ENCODE assay signal across 8 cellular contexts in genomic region chr2:87496036-87497006, GRCh38.
DNase-seq lines count a peak whose midpoint lies in the region; ATAC-seq, FAIRE-seq and TF ChIP-seq lines count a peak whose summit lies in the region.
"Not testable (repeated sequence)": the region's sequence is repeated elsewhere in the genome, so short reads cannot be mapped to it uniquely, and the experiment has no call there.

No MANE protein-coding gene starts in this region.

- not testable (repeated sequence) for H3K4me2 ChIP-seq in HepG2 (ENCODE audit: low read depth, low read length)

- not testable (repeated sequence) for H3K27me3 ChIP-seq in HepG2 (ENCODE audit: control insufficient read depth in 1 of 2, insufficient read depth in 2 of 2, low read length in 2 of 2); spleen (replicated peaks in 1 of 7)

- not testable (repeated sequence) for TF ChIP-seq EP300 in Ishikawa (IDR thresholded peaks at IDR 0.05; ENCODE audit: borderline replicate concordance); HepG2 (IDR thresholded peaks at IDR 0.05; ENCODE audit: low read depth in 2 of 2, low read length in 2 of 2); HepG2 (CRISPR knock-in tag; IDR thresholded peaks at IDR 0.05; ENCODE audit: borderline replicate concordance)

- POLR2A ChIA-PET in activated CD8-positive, alpha-beta T cell treated with anti-CD3 and anti-CD28 coated beads for 36 hours (lab: Charles Lee); HepG2 (lab: Yijun Ruan, JAX): not testable (repeated sequence)

- not testable (repeated sequence) for H3K9ac ChIP-seq in HepG2 (ENCODE audit: insufficient read depth, low read depth, low read length)

- TF ChIP-seq CTCF in D721Med (IDR thresholded peaks at IDR 0.05; ENCODE audit: insufficient read depth, missing control alignments) (peak; percentile 29), spleen (IDR thresholded peaks at IDR 0.05 in 8 of 11, conservative IDR thresholded peaks at IDR 0.05 in 3 of 11) (peak in 5 of 11 experiments; percentile 39 to 63 (median 50))
- TF ChIP-seq CTCF in activated CD8-positive, alpha-beta T cell treated with anti-CD3 and anti-CD28 coated beads for 36 hours (IDR thresholded peaks at IDR 0.05), result peak; percentile 23
- TF ChIP-seq CTCF in HepG2 (CRISPR knock-in tag; IDR thresholded peaks at IDR 0.05), result not testable (repeated sequence)

- not testable (repeated sequence) for H3K4me3 Mint-ChIP-seq in activated CD8-positive, alpha-beta T cell treated with anti-CD3 and anti-CD28 coated beads for 36 hours

- CTCF ChIA-PET in activated CD8-positive, alpha-beta T cell treated with anti-CD3 and anti-CD28 coated beads for 36 hours (lab: Charles Lee); HepG2 (lab: Yijun Ruan, JAX; ENCODE audit: low intra/inter-chr PET ratio, low total read pairs): not testable (repeated sequence)

- FAIRE-seq in D721Med (lab: Jason Lieb, UNC), result not testable (repeated sequence)
- peak; percentile 68 for FAIRE-seq in HepG2 (lab: Jason Lieb, UNC)

- not testable (repeated sequence) for H3K27me3 Mint-ChIP-seq in activated CD8-positive, alpha-beta T cell treated with anti-CD3 and anti-CD28 coated beads for 36 hours

- not testable (repeated sequence) for H3K9me3 Mint-ChIP-seq in activated CD8-positive, alpha-beta T cell treated with anti-CD3 and anti-CD28 coated beads for 36 hours

- peak overlapping the region; percentile 32 for H3K27ac ChIP-seq in epithelial cell of prostate
- not testable (repeated sequence) for H3K27ac ChIP-seq in HepG2 (ENCODE audit: extremely low read length, insufficient read depth, low read length)
- peak overlapping the region in 6 of 8 donors; percentile 20 to 83 (median 74) for H3K27ac ChIP-seq in spleen

- H3K36me3 ChIP-seq in HepG2 (replicated peaks in 1 of 2; ENCODE audit: control insufficient read depth in 1 of 2, insufficient read depth in 2 of 2, low read length in 2 of 2); spleen: not testable (repeated sequence)

- not testable (repeated sequence) for H3K4me3 ChIP-seq in HepG2 (replicated peaks in 1 of 3; ENCODE audit: insufficient read depth in 1 of 3, low read depth in 2 of 3, low read length in 3 of 3); spleen

- intact Hi-C loops in activated CD8-positive, alpha-beta T cell treated with anti-CD3 and anti-CD28 coated beads for 36 hours (cut with micrococcal nuclease); HepG2 (cut with micrococcal nuclease; ENCODE audit: unreplicated experiment); spleen (cut with DNase I; ENCODE audit: low total_unique reads): not testable (repeated sequence)

- not testable (repeated sequence) for H4K20me1 ChIP-seq in HepG2 (ENCODE audit: insufficient read depth, low read length)

- not testable (repeated sequence) for H3K27ac Mint-ChIP-seq in activated CD8-positive, alpha-beta T cell treated with anti-CD3 and anti-CD28 coated beads for 36 hours

- H3K9me3 ChIP-seq in HepG2 (ENCODE audit: low read length); spleen: not testable (repeated sequence)

- H3K79me2 ChIP-seq in HepG2 (ENCODE audit: insufficient read depth, low read length), result not testable (repeated sequence)

- 33% methylated on average over 3 of the region's 6 CpGs for WGBS in HepG2 (ENCODE audit: low lambda C conversion rate)
- WGBS in spleen, 5 donors, result 8 to 46% (median 26%) methylated on average over 1 to 3 of the region's 6 CpGs

- BruUV-seq in HepG2 (replicated peaks; lab: Mats Ljungman, UMichigan), result not testable (repeated sequence)

- H3K4me1 ChIP-seq in HepG2 (ENCODE audit: insufficient read depth, low read length), result peaks cover 11% of the 10 kb centered on the region; the same call in 1 of the 2 replicates
- peaks cover 0 to 46% (median 10%) of the 10 kb centered on the region in 6 donors for H3K4me1 ChIP-seq in spleen

- TF ChIP-seq POLR2A in HepG2 (IDR thresholded peaks at IDR 0.05; ENCODE audit: insufficient read depth in 1 of 2, low read depth in 2 of 2, low read length in 2 of 2); spleen (IDR thresholded peaks at IDR 0.05): not testable (repeated sequence)

- H2AFZ ChIP-seq in HepG2 (ENCODE audit: low read length), result not testable (repeated sequence)

- DNase-seq in D721Med (ENCODE audit: insufficient read length, low spot score); epithelial cell of prostate (ENCODE audit: low read depth, low spot score); spleen: not testable (repeated sequence)
- DNase-seq in activated CD8-positive, alpha-beta T cell treated with anti-CD3 and anti-CD28 coated beads for 36 hours, result peak; percentile 33
- DNase-seq in HepG2 (ENCODE audit: low spot score), result peak; percentile 33

- TF ChIP-seq RAD21 in Ishikawa (IDR thresholded peaks at IDR 0.05; ENCODE audit: low read depth), result peak; percentile 24; the same call in 1 of the 2 replicates
- TF ChIP-seq RAD21 in HepG2 (CRISPR knock-in tag; IDR thresholded peaks at IDR 0.05), result not testable (repeated sequence)

- H3K36me3 Mint-ChIP-seq in activated CD8-positive, alpha-beta T cell treated with anti-CD3 and anti-CD28 coated beads for 36 hours (ENCODE audit: low read depth), result not testable (repeated sequence)

- peaks cover 25% of the 10 kb centered on the region for H3K4me1 Mint-ChIP-seq in activated CD8-positive, alpha-beta T cell treated with anti-CD3 and anti-CD28 coated beads for 36 hours (ENCODE audit: low read depth)

- ATAC-seq in GM19395 (IDR thresholded peaks at IDR 0.05; ENCODE audit: unreplicated experiment), result peak; percentile 82
- peak; percentile 73 for ATAC-seq in HG02852 (IDR thresholded peaks at IDR 0.05; ENCODE audit: unreplicated experiment)
- ATAC-seq in activated CD8-positive, alpha-beta T cell treated with anti-CD3 and anti-CD28 coated beads for 36 hours, result peak; percentile 83
- ATAC-seq in HepG2, result peak; percentile 99

- in situ Hi-C loops in HepG2 (cut with HindIII; ENCODE audit: extremely low pct_ligation_motif_present, low pct_unique_long_range_greater_than_20kb), result not testable (repeated sequence)

TF ChIP-seq in HepG2, 621 proteins besides CTCF, POLR2A, EP300 and RAD21:
- peak; percentile 66 for TF ChIP-seq STAG1 (CRISPR knock-in tag; IDR thresholded peaks at IDR 0.05)
